In the genomic region with DNA sequence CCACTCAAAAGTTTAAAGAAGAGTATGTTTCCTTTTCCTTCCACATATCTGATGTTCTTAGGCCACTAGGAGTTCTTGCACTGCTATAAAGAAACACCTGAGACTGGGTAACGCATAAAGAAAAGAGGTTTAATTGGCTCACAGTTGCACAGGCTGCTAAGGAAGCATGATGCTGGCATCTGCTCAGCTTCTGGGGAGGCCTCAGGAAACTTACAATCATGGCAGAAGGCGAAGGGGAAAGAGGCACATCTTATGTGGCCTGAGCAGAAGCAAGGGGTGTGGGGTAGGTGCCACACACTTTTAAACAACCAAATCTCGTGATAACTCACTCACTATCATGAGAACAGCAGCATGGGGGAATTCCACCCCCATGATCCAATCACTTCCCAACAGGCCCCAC, we compare ENCODE assay signal across 17 cellular contexts. TPM values are rescaled to one million over a fixed set of nuclear protein-coding genes. Genes with fewer than 3 reads are reported as not detected.
DNase-seq lines count a peak whose midpoint lies in the region; ATAC-seq and TF ChIP-seq lines count a peak whose summit lies in the region.
"Had no signal": no experiment of that assay in that cellular context is flagged by ENCODE, and none has a peak within 500 bp of the region (broad histone marks: within the 10 kb centered on the region; RNA-seq: fewer than 3 reads in every experiment).

No MANE protein-coding gene starts in this region.

- no peaks in the 10 kb centered on the region for H3K36me3 ChIP-seq in esophagus muscularis mucosa

- TF ChIP-seq EP300 in esophagus muscularis mucosa (IDR thresholded peaks at IDR 0.05), result no peak

- no peak overlapping the region for H3K4me3 ChIP-seq in esophagus muscularis mucosa
- H3K4me3 ChIP-seq: GM23338 had no signal

- H3K4me1 ChIP-seq in esophagus muscularis mucosa, result peaks cover 0 to 5% (median 0%) of the 10 kb centered on the region in 4 donors

- 95% methylated on average over 3 of the region's 3 CpGs for WGBS in esophagus muscularis mucosa

- peaks cover 12% of the 10 kb centered on the region for H3K4me1 Mint-ChIP-seq in activated T-cell treated with anti-CD3 and anti-CD28 coated beads, Interleukin-2, amount 50 U/mL, for 24 hours (ENCODE audit: low read depth)
- H3K4me1 Mint-ChIP-seq in activated T-cell treated with anti-CD3 and anti-CD28 coated beads, Interleukin-2, amount 50 U/mL, for 4 hours (ENCODE audit: low read depth), result peaks cover 12% of the 10 kb centered on the region
- peaks cover 19% of the 10 kb centered on the region for H3K4me1 Mint-ChIP-seq in activated naive CD8-positive, alpha-beta T cell treated with anti-CD3 and anti-CD28 coated beads for 36 hours
- peaks cover 9% of the 10 kb centered on the region for H3K4me1 Mint-ChIP-seq in activated naive CD8-positive, alpha-beta T cell treated with anti-CD3 and anti-CD28 coated beads, Interleukin-2, amount 50 U/mL, for 24 hours
- H3K4me1 Mint-ChIP-seq in activated T-helper 17 cell treated with anti-CD3 and anti-CD28 coated beads, Interleukin-2, amount 50 U/mL, for 72 hours, result peaks cover 13% of the 10 kb centered on the region
- H3K4me1 Mint-ChIP-seq: CD4-positive, alpha-beta memory T cell had no signal

- H3K27ac Mint-ChIP-seq in activated T-cell treated with anti-CD3 and anti-CD28 coated beads, Interleukin-2, amount 50 U/mL, for 24 hours, result peak overlapping the region; percentile 45
- peak overlapping the region; percentile 57 for H3K27ac Mint-ChIP-seq in activated naive CD8-positive, alpha-beta T cell treated with anti-CD3 and anti-CD28 coated beads for 36 hours
- H3K27ac Mint-ChIP-seq in activated naive CD8-positive, alpha-beta T cell treated with anti-CD3 and anti-CD28 coated beads, Interleukin-2, amount 50 U/mL, for 24 hours, result no peak overlapping the region
- H3K27ac Mint-ChIP-seq in activated T-helper 17 cell treated with anti-CD3 and anti-CD28 coated beads, Interleukin-2, amount 50 U/mL, for 72 hours, result no peak overlapping the region
- H3K27ac Mint-ChIP-seq: CD4-positive, alpha-beta memory T cell; GM23338; H9; HFFc6 had no signal

- peaks cover 15% of the 10 kb centered on the region for H3K27me3 Mint-ChIP-seq in activated T-cell treated with anti-CD3 and anti-CD28 coated beads, Interleukin-2, amount 50 U/mL, for 24 hours
- H3K27me3 Mint-ChIP-seq in activated T-cell treated with anti-CD3 and anti-CD28 coated beads, Interleukin-2, amount 50 U/mL, for 4 hours (ENCODE audit: low read depth), result peaks cover 11% of the 10 kb centered on the region
- H3K27me3 Mint-ChIP-seq in activated naive CD8-positive, alpha-beta T cell treated with anti-CD3 and anti-CD28 coated beads for 36 hours, result peaks cover 17% of the 10 kb centered on the region
- peaks cover 12% of the 10 kb centered on the region for H3K27me3 Mint-ChIP-seq in activated naive CD8-positive, alpha-beta T cell treated with anti-CD3 and anti-CD28 coated beads, Interleukin-2, amount 50 U/mL, for 24 hours
- H3K27me3 Mint-ChIP-seq in activated T-helper 17 cell treated with anti-CD3 and anti-CD28 coated beads, Interleukin-2, amount 50 U/mL, for 72 hours, result peaks cover 3% of the 10 kb centered on the region

- no peaks in the 10 kb centered on the region for H3K27me3 ChIP-seq in esophagus muscularis mucosa

- DNase-seq in activated T-cell treated with anti-CD3 and anti-CD28 coated beads, Interleukin-2, amount 50 U/mL, for 24 hours, result no peak
- no peak for DNase-seq in activated T-cell treated with anti-CD3 and anti-CD28 coated beads, Interleukin-2, amount 50 U/mL, for 4 hours
- no peak for DNase-seq in activated naive CD8-positive, alpha-beta T cell treated with anti-CD3 and anti-CD28 coated beads for 36 hours
- DNase-seq in activated naive CD8-positive, alpha-beta T cell treated with anti-CD3 and anti-CD28 coated beads, Interleukin-2, amount 50 U/mL, for 24 hours, result no peak
- peak; percentile 21 for DNase-seq in esophagus muscularis mucosa (ENCODE audit: extremely low spot score)
- DNase-seq in activated CD4-positive, CD25-positive, alpha-beta regulatory T cell (lab: John Stamatoyannopoulos, UW), result no peak
- no peak for DNase-seq in NK-92 treated with Interleukin-12 subunit alpha and Interleukin-12 subunit beta, amount 100 ng/mL, for 24 hours (lab: John Stamatoyannopoulos, UW)
- DNase-seq: C1 segment of cervical spinal cord; Calu3; CD4-positive, alpha-beta memory T cell; COR-L47; DMS79 treated with DMSO at 0.1 percent for 48 hours; GF-D8; H9; HFFc6 had no signal

- intact Hi-C loops in esophagus muscularis mucosa (cut with DNase I), result no loop called here

- no peak overlapping the region for H3K4me3 Mint-ChIP-seq in activated T-cell treated with anti-CD3 and anti-CD28 coated beads, Interleukin-2, amount 50 U/mL, for 24 hours
- no peak overlapping the region for H3K4me3 Mint-ChIP-seq in activated T-cell treated with anti-CD3 and anti-CD28 coated beads, Interleukin-2, amount 50 U/mL, for 4 hours
- no peak overlapping the region for H3K4me3 Mint-ChIP-seq in activated naive CD8-positive, alpha-beta T cell treated with anti-CD3 and anti-CD28 coated beads for 36 hours
- H3K4me3 Mint-ChIP-seq in activated naive CD8-positive, alpha-beta T cell treated with anti-CD3 and anti-CD28 coated beads, Interleukin-2, amount 50 U/mL, for 24 hours, result no peak overlapping the region
- H3K4me3 Mint-ChIP-seq in activated T-helper 17 cell treated with anti-CD3 and anti-CD28 coated beads, Interleukin-2, amount 50 U/mL, for 72 hours, result peak overlapping the region; percentile 9
- H3K4me3 Mint-ChIP-seq: CD4-positive, alpha-beta memory T cell; GM23338; H9; HFFc6 had no signal

- no peak for TF ChIP-seq CTCF in esophagus muscularis mucosa (IDR thresholded peaks at IDR 0.05)

- H3K9me3 Mint-ChIP-seq in activated T-cell treated with anti-CD3 and anti-CD28 coated beads, Interleukin-2, amount 50 U/mL, for 24 hours, result peaks cover 5% of the 10 kb centered on the region
- H3K9me3 Mint-ChIP-seq in activated T-cell treated with anti-CD3 and anti-CD28 coated beads, Interleukin-2, amount 50 U/mL, for 4 hours, result peaks cover 13% of the 10 kb centered on the region
- peaks cover 12% of the 10 kb centered on the region for H3K9me3 Mint-ChIP-seq in activated naive CD8-positive, alpha-beta T cell treated with anti-CD3 and anti-CD28 coated beads for 36 hours
- H3K9me3 Mint-ChIP-seq in activated naive CD8-positive, alpha-beta T cell treated with anti-CD3 and anti-CD28 coated beads, Interleukin-2, amount 50 U/mL, for 24 hours, result peaks cover 13% of the 10 kb centered on the region
- peaks cover 10% of the 10 kb centered on the region for H3K9me3 Mint-ChIP-seq in activated T-helper 17 cell treated with anti-CD3 and anti-CD28 coated beads, Interleukin-2, amount 50 U/mL, for 72 hours
- H3K9me3 Mint-ChIP-seq: GM23338 had no signal

- no peak for TF ChIP-seq POLR2A in esophagus muscularis mucosa (IDR thresholded peaks at IDR 0.05; ENCODE audit: low read depth)

- H3K27ac ChIP-seq in esophagus muscularis mucosa (replicated peaks in 1 of 4), result no peak overlapping the region

- H3K36me3 Mint-ChIP-seq in activated T-cell treated with anti-CD3 and anti-CD28 coated beads, Interleukin-2, amount 50 U/mL, for 24 hours (ENCODE audit: low read depth), result peaks cover 4% of the 10 kb centered on the region
- H3K36me3 Mint-ChIP-seq in activated T-cell treated with anti-CD3 and anti-CD28 coated beads, Interleukin-2, amount 50 U/mL, for 4 hours (ENCODE audit: insufficient read depth), result no peaks in the 10 kb centered on the region
- peaks cover 7% of the 10 kb centered on the region for H3K36me3 Mint-ChIP-seq in activated naive CD8-positive, alpha-beta T cell treated with anti-CD3 and anti-CD28 coated beads for 36 hours
- peaks cover 2% of the 10 kb centered on the region for H3K36me3 Mint-ChIP-seq in activated naive CD8-positive, alpha-beta T cell treated with anti-CD3 and anti-CD28 coated beads, Interleukin-2, amount 50 U/mL, for 24 hours (ENCODE audit: low read depth)
- H3K36me3 Mint-ChIP-seq in activated T-helper 17 cell treated with anti-CD3 and anti-CD28 coated beads, Interleukin-2, amount 50 U/mL, for 72 hours (ENCODE audit: low read depth), result no peaks in the 10 kb centered on the region
- H3K36me3 Mint-ChIP-seq: CD4-positive, alpha-beta memory T cell had no signal

- no peak for ATAC-seq in activated T-cell treated with anti-CD3 and anti-CD28 coated beads, Interleukin-2, amount 50 U/mL, for 4 hours
- no peak for ATAC-seq in activated naive CD8-positive, alpha-beta T cell treated with anti-CD3 and anti-CD28 coated beads, Interleukin-2, amount 50 U/mL, for 24 hours
- ATAC-seq in activated T-helper 17 cell treated with anti-CD3 and anti-CD28 coated beads, Interleukin-2, amount 50 U/mL, for 72 hours (replicated peaks), result no peak
- ATAC-seq: GM23338 had no signal

- no peaks in the 10 kb centered on the region for H3K9me3 ChIP-seq in esophagus muscularis mucosa

RNA-seq across cellular contexts. Expression of a gene that starts 7.7 kb away (rescaled TPM):
- total RNA-seq in activated T-cell treated with anti-CD3 and anti-CD28 coated beads, Interleukin-2, amount 50 U/mL, for 4 hours, result 1 to 10 TPM; 6.9 to 9.9 (median 8.7) TPM
- total RNA-seq in activated naive CD8-positive, alpha-beta T cell treated with anti-CD3 and anti-CD28 coated beads for 36 hours, result 1 to 10 TPM; 6.0 to 8.7 TPM
- 10 to 100 TPM; 21.4 to 23.0 TPM for total RNA-seq in activated T-helper 17 cell treated with anti-CD3 and anti-CD28 coated beads, Interleukin-2, amount 50 U/mL, for 72 hours
- total RNA-seq in esophagus muscularis mucosa, result 10 to 100 TPM; 23.5 to 35.3 (median 26.1) TPM

Comparison
In these comparisons a context has a peak if more than half of its experiments do, and no peak if none do; other contexts are left out.
1. H3K27ac Mint-ChIP-seq: peak in activated T-cell treated with anti-CD3 and anti-CD28 coated beads, Interleukin-2, amount 50 U/mL, for 24 hours (single experiment) and activated naive CD8-positive, alpha-beta T cell treated with anti-CD3 and anti-CD28 coated beads for 36 hours (single experiment); none in activated naive CD8-positive, alpha-beta T cell treated with anti-CD3 and anti-CD28 coated beads, Interleukin-2, amount 50 U/mL, for 24 hours (single experiment) and activated T-helper 17 cell treated with anti-CD3 and anti-CD28 coated beads, Interleukin-2, amount 50 U/mL, for 72 hours (single experiment).